In genomic region chr5:37771203-37771611, GRCh38 we compare ENCODE assay signal across 17 cellular contexts.
A peak's percentile ranks its signal among the peaks of the same experiment; 100 is the strongest.
DNase-seq lines count a peak whose midpoint lies in the region; ATAC-seq and TF ChIP-seq lines count a peak whose summit lies in the region.
"Had no signal": no experiment of that assay in that cellular context is flagged by ENCODE, and none has a peak within 500 bp of the region (broad histone marks: within the 10 kb centered on the region; RNA-seq: fewer than 3 reads in every experiment).

No MANE protein-coding gene starts in this region.

- H3K27ac Mint-ChIP-seq in WTC11 = no peak overlapping the region
- H3K27ac Mint-ChIP-seq: activated T-cell treated with anti-CD3 and anti-CD28 coated beads, Interleukin-2, amount 50 U/mL, for 72 hours; memory B cell had no signal

- no peaks in the 10 kb centered on the region for H3K27me3 ChIP-seq in HL-60 (ENCODE audit: insufficient read depth, poor library complexity, severe bottlenecking)
- no peaks in the 10 kb centered on the region for H3K27me3 ChIP-seq in rectal smooth muscle tissue (ENCODE audit: control insufficient read depth, insufficient read depth, low read length)
- H3K27me3 ChIP-seq: testis had no signal

- H3K9me3 Mint-ChIP-seq in WTC11 = peaks cover 18% of the 10 kb centered on the region

- H3K4me3 ChIP-seq in HL-60 (replicated peaks; ENCODE audit: insufficient read depth, low read length) (no peak overlapping the region), rectal smooth muscle tissue (ENCODE audit: low read length) (no peak overlapping the region), foreskin fibroblast (ENCODE audit: low read depth in 1 of 2, low read length in 2 of 2) (no peak overlapping the region)
- H3K4me3 ChIP-seq: testis had no signal

- no peaks in the 10 kb centered on the region for H3K36me3 ChIP-seq in rectal smooth muscle tissue (ENCODE audit: control insufficient read depth, insufficient read depth, low read length)

- peaks cover 16% of the 10 kb centered on the region for H3K36me3 Mint-ChIP-seq in WTC11
- H3K36me3 Mint-ChIP-seq: memory B cell had no signal

- TF ChIP-seq CTCF in HL-60 (IDR thresholded peaks at IDR 0.05; ENCODE audit: insufficient read depth, low read length) (no peak), WTC11 (IDR thresholded peaks at IDR 0.05) (no peak), foreskin fibroblast (IDR thresholded peaks at IDR 0.05; ENCODE audit: low read depth, low read length) (no peak)

- H3K27ac ChIP-seq in HL-60 (replicated peaks) (peak overlapping the region; percentile 11; the same call in 1 of the 2 replicates), rectal smooth muscle tissue (ENCODE audit: low read depth, low read length) (peak overlapping the region; percentile 53)
- H3K27ac ChIP-seq: testis had no signal

- no peak overlapping the region for H3K9ac ChIP-seq in rectal smooth muscle tissue (ENCODE audit: low read length)

- POLR2A ChIA-PET in WTC11 (lab: Charles Lee) = no interaction called here

- no peak overlapping the region for H3K4me3 Mint-ChIP-seq in WTC11
- H3K4me3 Mint-ChIP-seq: activated T-cell treated with anti-CD3 and anti-CD28 coated beads, Interleukin-2, amount 50 U/mL, for 72 hours; memory B cell; neural crest cell had no signal

- H3K4me1 Mint-ChIP-seq in WTC11 = no peaks in the 10 kb centered on the region
- H3K4me1 Mint-ChIP-seq: memory B cell had no signal

- peak in 1 of 2 experiments; percentile 57 for DNase-seq in HL-60 (ENCODE audit: low read depth in 1 of 2, low spot score in 1 of 2)
- DNase-seq in WTC11 (ENCODE audit: low spot score) = no peak
- DNase-seq in islet precursor cell = peak; percentile 74
- no peak for DNase-seq in foreskin fibroblast
- no peak for DNase-seq in activated T-cell treated with anti-CD3 and anti-CD28 coated beads, Interleukin-2, amount 50 U/mL, for 1 hour
- DNase-seq in LoVo (ENCODE audit: low spot score) = no peak
- DNase-seq: activated CD4-positive, alpha-beta T cell treated with anti-CD3 and anti-CD28 coated beads, Interleukin-2, amount 50 U/mL, for 1 hour; activated T-cell treated with anti-CD3 and anti-CD28 coated beads, Interleukin-2, amount 50 U/mL, for 72 hours; AML-193; effector CD8-positive, alpha-beta T cell; NCI-H1694 treated with DMSO at 0.1 percent for 48 hours; stimulated activated CD4-positive, alpha-beta T cell treated with anti-CD3 and anti-CD28 coated beads, Interleukin-4, amount 100 ng/mL, for 4 hours; testis had no signal

- peak; percentile 30; the same call in 1 of the 2 replicates for ATAC-seq in WTC11
- ATAC-seq in GM19397 (IDR thresholded peaks at IDR 0.05; ENCODE audit: unreplicated experiment) = no peak
- ATAC-seq: activated T-cell treated with anti-CD3 and anti-CD28 coated beads, Interleukin-2, amount 50 U/mL, for 72 hours had no signal

- peaks cover 18% of the 10 kb centered on the region for H3K4me1 ChIP-seq in rectal smooth muscle tissue (ENCODE audit: control insufficient read depth, insufficient read depth, low read length)
- H3K4me1 ChIP-seq: testis had no signal

- CTCF ChIA-PET in WTC11 (lab: Charles Lee) = no interaction called here

- H3K27me3 Mint-ChIP-seq in WTC11 (ENCODE audit: low read depth) = no peaks in the 10 kb centered on the region; the same call in 1 of the 2 replicates

TF ChIP-seq in WTC11, 78 proteins besides CTCF, POLR2A, EP300 and RAD21:
- TF ChIP-seq RORB (CRISPR knock-in tag; IDR thresholded peaks at IDR 0.05) = no peak
- TF ChIP-seq PRDM15 (CRISPR knock-in tag; IDR thresholded peaks at IDR 0.05) = peak; percentile 71
